In genomic region chr2:239305222-239305575, GRCh38 we compare ENCODE assay signal across 17 cellular contexts.
A peak's percentile ranks its signal among the peaks of the same experiment; 100 is the strongest.
DNase-seq lines count a peak whose midpoint lies in the region; ATAC-seq, FAIRE-seq and TF ChIP-seq lines count a peak whose summit lies in the region.
"Had no signal": no experiment of that assay in that cellular context is flagged by ENCODE, and none has a peak within 500 bp of the region (broad histone marks: within the 10 kb centered on the region; RNA-seq: fewer than 3 reads in every experiment).

No MANE protein-coding gene starts in this region.

- H3K9me3 ChIP-seq in DND-41 (ENCODE audit: insufficient read depth, low read length, severe bottlenecking) (no peaks in the 10 kb centered on the region), gastrocnemius medialis (no peaks in the 10 kb centered on the region), GM23248 (ENCODE audit: low read depth) (no peaks in the 10 kb centered on the region)

- H3K27me3 Mint-ChIP-seq in brain = no peaks in the 10 kb centered on the region
- peaks cover 0 to 3% (median 3%) of the 10 kb centered on the region in 3 donors for H3K27me3 Mint-ChIP-seq in immature natural killer cell (ENCODE audit: low read depth in 3 of 3)
- H3K27me3 Mint-ChIP-seq: activated B cell treated with CpG ODN at 0.5 μM for 24 hours, naive B cell, progenitor cell of endocrine pancreas had no signal

- H3K9ac ChIP-seq in DND-41 (ENCODE audit: low read depth, low read length) = no peak overlapping the region
- H3K9ac ChIP-seq in GM23248 = no peak overlapping the region

- H3K4me2 ChIP-seq in DND-41 (ENCODE audit: insufficient read depth, low read length) = no peak overlapping the region; the same call in 1 of the 2 replicates
- H3K4me2 ChIP-seq in GM23248 (ENCODE audit: unreplicated experiment) = no peak overlapping the region

- in situ Hi-C loops in gastrocnemius medialis (cut with MboI; ENCODE audit: low sequenced_read_pairs in 4 of 4) = loop anchor here in 1 of 4 donors (10.0 kb wide), 1 partner anchor 80 kb away; no protein-coding TSS in a partner anchor
- in situ Hi-C loops in GM23248 (cut with MboI) = no loop called here

- H3K36me3 Mint-ChIP-seq in brain = peaks cover 7% of the 10 kb centered on the region
- no peaks in the 10 kb centered on the region for H3K36me3 Mint-ChIP-seq in immature natural killer cell
- H3K36me3 Mint-ChIP-seq: naive B cell had no signal

- H2AFZ ChIP-seq in DND-41 (ENCODE audit: low read depth, low read length) (no peak overlapping the region), GM23248 (no peak overlapping the region)

- intact Hi-C loops in gastrocnemius medialis (cut with DNase I; ENCODE audit: low total_unique reads) = loop anchor here (5.0 kb wide), 2 partner anchors 78 to 1848 kb away; no protein-coding TSS in a partner anchor

- peak; percentile 34 to 65 for TF ChIP-seq POLR2A in gastrocnemius medialis (IDR thresholded peaks at IDR 0.05)

- no peaks in the 10 kb centered on the region for H3K9me2 ChIP-seq in GM23248 (ENCODE audit: insufficient read depth)

- no peak for ATAC-seq in DND-41 (ENCODE audit: insufficient read depth, low read depth)
- ATAC-seq in gastrocnemius medialis = peak; percentile 37 to 44

- TF ChIP-seq CTCF in DND-41 (IDR thresholded peaks at IDR 0.05; ENCODE audit: borderline replicate concordance, extremely low read depth, low read length, poor library complexity, severe bottlenecking) (no peak), brain (conservative IDR thresholded peaks at IDR 0.05) (no peak), gastrocnemius medialis (IDR thresholded peaks at IDR 0.05 in 4 of 5, conservative IDR thresholded peaks at IDR 0.05 in 1 of 5) (no peak)

- DNase-seq in DND-41 (no peak), left kidney (ENCODE audit: low read depth, low spot score) (peak; percentile 53), gastrocnemius medialis (peak; percentile 90 to 95), NK-92 (lab: John Stamatoyannopoulos, UW; ENCODE audit: unreplicated experiment) (no peak), GM23248 (no peak), immature natural killer cell (no peak), urothelium cell line (ENCODE audit: low spot score) (no peak)
- DNase-seq: cerebellar nuclear complex, GF-D8, naive B cell, NCI-H446, SHP77, T-helper 2 cell had no signal

- H3K4me1 Mint-ChIP-seq in brain (peaks cover 92% of the 10 kb centered on the region), immature natural killer cell (peaks cover 23 to 31% of the 10 kb centered on the region in 2 donors)

- FAIRE-seq in urothelium cell line (lab: Jason Lieb, UNC) = no peak
- FAIRE-seq: GM12892 had no signal

- H3K27ac Mint-ChIP-seq in brain = peak overlapping the region; percentile 61 to 91 (median 82)
- H3K27ac Mint-ChIP-seq in immature natural killer cell = no peak overlapping the region
- H3K27ac Mint-ChIP-seq: activated B cell treated with CpG ODN at 0.5 μM for 24 hours, progenitor cell of endocrine pancreas had no signal

- peak overlapping the region; percentile 74 for H3K27ac ChIP-seq in DND-41 (ENCODE audit: low read length)
- H3K27ac ChIP-seq in gastrocnemius medialis = peak overlapping the region; percentile 94 to 99 (median 98)
- H3K27ac ChIP-seq in GM23248 = no peak overlapping the region

- H3K4me1 ChIP-seq in DND-41 (ENCODE audit: insufficient read depth, low read length) = peaks cover 72% of the 10 kb centered on the region
- H3K4me1 ChIP-seq in gastrocnemius medialis = peaks cover 70 to 73% of the 10 kb centered on the region in 2 donors
- peaks cover 18% of the 10 kb centered on the region for H3K4me1 ChIP-seq in GM23248 (ENCODE audit: insufficient read depth)

- H4K20me1 ChIP-seq in DND-41 (ENCODE audit: insufficient read depth, low read length) (peaks cover 94% of the 10 kb centered on the region), GM23248 (ENCODE audit: insufficient read depth) (no peaks in the 10 kb centered on the region)

- no peaks in the 10 kb centered on the region for H3K9me3 Mint-ChIP-seq in brain
- H3K9me3 Mint-ChIP-seq in immature natural killer cell = no peaks in the 10 kb centered on the region
- H3K9me3 Mint-ChIP-seq: activated B cell treated with CpG ODN at 0.5 μM for 24 hours, naive B cell had no signal

- H3K27me3 ChIP-seq in DND-41 (ENCODE audit: insufficient read depth, low read length, poor library complexity) (no peaks in the 10 kb centered on the region), gastrocnemius medialis (no peaks in the 10 kb centered on the region), GM23248 (replicated peaks; ENCODE audit: insufficient read depth) (no peaks in the 10 kb centered on the region)

- H3K4me3 Mint-ChIP-seq in brain = peak overlapping the region in 1 of 5 experiments; percentile 4
- no peak overlapping the region for H3K4me3 Mint-ChIP-seq in immature natural killer cell
- H3K4me3 Mint-ChIP-seq: activated B cell treated with CpG ODN at 0.5 μM for 24 hours had no signal

- peaks cover 86% of the 10 kb centered on the region for H3K36me3 ChIP-seq in DND-41 (ENCODE audit: insufficient read depth, low read length)
- no peaks in the 10 kb centered on the region for H3K36me3 ChIP-seq in gastrocnemius medialis
- H3K36me3 ChIP-seq in GM23248 (ENCODE audit: low read depth) = no peaks in the 10 kb centered on the region

- H3K79me2 ChIP-seq in DND-41 (ENCODE audit: insufficient read depth, low read length) (peaks cover 100% of the 10 kb centered on the region), GM23248 (ENCODE audit: insufficient read depth) (peaks cover 36% of the 10 kb centered on the region)

- H3F3A ChIP-seq in GM23248 (ENCODE audit: insufficient read depth) = no peaks in the 10 kb centered on the region

- H3K4me3 ChIP-seq in DND-41 (ENCODE audit: low read depth in 1 of 2, low read length in 2 of 2) (no peak overlapping the region), gastrocnemius medialis (peak overlapping the region in 3 of 4 donors; percentile 63 to 71 (median 67)), GM23248 (no peak overlapping the region)

- 93 to 94% methylated on average over 11 of the region's 11 CpGs for WGBS in GM23248 (ENCODE audit: low coverage in 1 of 2, low lambda C conversion rate in 2 of 2, missing lambda C conversion rate in 2 of 2), 2 experiments

Comparison
In these comparisons a context has a peak if more than half of its experiments do, and no peak if none do; other contexts are left out.
1. DNase-seq: peak in left kidney (single experiment) and gastrocnemius medialis (2 of 2); none in DND-41 (single experiment), NK-92 (single experiment), GM23248 (single experiment), immature natural killer cell (0 of 3) and urothelium cell line (single experiment).
2. H3K4me3 ChIP-seq: peak in gastrocnemius medialis (3 of 4); none in DND-41 (0 of 2) and GM23248 (single experiment).
3. H3K27ac Mint-ChIP-seq: peak in brain (5 of 5); none in immature natural killer cell (0 of 6).